ENCODE assay signal across 23 cellular contexts in the genomic region with DNA sequence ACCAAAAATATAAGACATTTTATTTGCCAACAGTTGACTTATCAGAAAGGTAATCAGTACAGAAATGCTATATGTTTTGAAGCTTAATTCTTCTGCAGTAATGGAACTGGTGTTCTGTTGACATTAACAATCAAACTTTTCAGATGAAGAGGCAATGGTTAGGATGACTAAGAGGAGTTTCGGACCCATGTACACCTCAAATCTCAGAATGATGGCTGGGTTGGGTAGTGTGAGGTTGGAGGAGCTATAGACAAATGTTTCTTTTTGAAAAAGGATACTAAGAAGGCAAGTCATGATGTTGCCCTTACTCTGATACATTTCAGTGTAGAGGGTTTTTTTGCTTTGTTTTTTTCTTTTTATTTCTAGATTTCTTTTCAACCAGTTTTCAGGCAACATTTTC.
"Had no signal": no experiment of that assay in that cellular context is flagged by ENCODE, and none has a peak within 500 bp of the region (broad histone marks: within the 10 kb centered on the region; RNA-seq: fewer than 3 reads in every experiment).

No MANE protein-coding gene starts in this region.

- ATAC-seq: heart right ventricle, left cardiac atrium, upper lobe of right lung had no signal

- H3K27ac Mint-ChIP-seq: brain; dendritic cell treated with granulocyte-macrophage colony-stimulating factor and Interleukin-4, amounts not matched to agents 40 ng/mL and 50 ng/mL, for 4 days; memory B cell; nephron; T-helper 1 cell treated with Interleukin-12 subunit alpha and Interleukin-12 subunit beta and Interleukin-4 antibody, amounts not matched to agents 30 μg/mL and 1 μg/mL, for 36 hours had no signal

- H3K9me3 Mint-ChIP-seq: brain; dendritic cell treated with granulocyte-macrophage colony-stimulating factor and Interleukin-4, amounts not matched to agents 40 ng/mL and 50 ng/mL, for 4 days; memory B cell; nephron; T-helper 1 cell treated with Interleukin-12 subunit alpha and Interleukin-12 subunit beta and Interleukin-4 antibody, amounts not matched to agents 30 μg/mL and 1 μg/mL, for 36 hours had no signal

- H3K27ac ChIP-seq: heart right ventricle, neutrophil, ovary, prostate gland, thyroid gland, upper lobe of right lung had no signal

- DNase-seq: activated naive CD4-positive, alpha-beta T cell; aorta; caudate nucleus; effector CD4-positive, alpha-beta T cell; erythroblast; foreskin fibroblast; heart right ventricle; islet precursor cell; left cardiac atrium; ovary; stimulated activated CD4-positive, alpha-beta T cell treated with anti-CD3 and anti-CD28 coated beads, Interleukin-2, amount 100 ng/mL, for 48 hours; stimulated activated CD8-positive, alpha-beta memory T cell treated with anti-CD3 and anti-CD28 coated beads, Interleukin-4, amount 100 ng/mL, for 48 hours; stimulated activated naive CD4-positive, alpha-beta T cell; substantia nigra; thyroid gland; upper lobe of right lung had no signal

- H3K36me3 ChIP-seq: ovary, prostate gland, thyroid gland had no signal

- H3K4me1 ChIP-seq: heart right ventricle, prostate gland, thyroid gland, upper lobe of right lung had no signal

- H3K4me1 Mint-ChIP-seq: brain, memory B cell, nephron had no signal

- H3K27me3 ChIP-seq: heart right ventricle, neutrophil, ovary, thyroid gland, upper lobe of right lung had no signal

- H3K4me3 ChIP-seq: heart right ventricle, ovary, prostate gland, thyroid gland, upper lobe of right lung had no signal

- H3K4me3 Mint-ChIP-seq: brain; dendritic cell treated with granulocyte-macrophage colony-stimulating factor and Interleukin-4, amounts not matched to agents 40 ng/mL and 50 ng/mL, for 4 days; memory B cell; nephron; T-helper 1 cell treated with Interleukin-12 subunit alpha and Interleukin-12 subunit beta and Interleukin-4 antibody, amounts not matched to agents 30 μg/mL and 1 μg/mL, for 36 hours had no signal

- H3K9me3 ChIP-seq: heart right ventricle, neutrophil, ovary, prostate gland, thyroid gland, upper lobe of right lung had no signal

- H3K27me3 Mint-ChIP-seq: brain; dendritic cell treated with granulocyte-macrophage colony-stimulating factor and Interleukin-4, amounts not matched to agents 40 ng/mL and 50 ng/mL, for 4 days; memory B cell had no signal
